29 cellular contexts compared by ENCODE assay signal in genomic region chr6:158987657-158988056, GRCh38. TPM values are rescaled to one million over a fixed set of nuclear protein-coding genes. Genes with fewer than 3 reads are reported as not detected.
"Had no signal": no experiment of that assay in that cellular context is flagged by ENCODE, and none has a peak within 500 bp of the region (broad histone marks: within the 10 kb centered on the region; RNA-seq: fewer than 3 reads in every experiment).

No MANE protein-coding gene starts in this region.

- H3K36me3 ChIP-seq: adrenal gland, gastrocnemius medialis had no signal

- H3K27ac Mint-ChIP-seq: activated CD4-positive, alpha-beta T cell treated with anti-CD3 and anti-CD28 coated beads, Interleukin-2, amount 10 ng/mL, durations not matched to agents 7 days and 5 days; activated CD8-positive, alpha-beta T cell treated with anti-CD3 and anti-CD28 coated beads, Interleukin-2, amount 10 ng/mL, durations not matched to agents 7 days and 5 days; activated naive CD8-positive, alpha-beta T cell treated with anti-CD3 and anti-CD28 coated beads for 36 hours; activated naive CD8-positive, alpha-beta T cell treated with anti-CD3 and anti-CD28 coated beads, Interleukin-2, amount 50 U/mL, for 24 hours; effector memory CD8-positive, alpha-beta T cell had no signal

- H3K4me1 ChIP-seq: adrenal gland, body of pancreas, esophagus muscularis mucosa, gastrocnemius medialis, heart left ventricle had no signal

- DNase-seq: activated CD4-positive, alpha-beta T cell treated with anti-CD3 and anti-CD28 coated beads for 4 hours; activated CD4-positive, alpha-beta T cell treated with anti-CD3 and anti-CD28 coated beads, Interleukin-2, amount 10 ng/mL, durations not matched to agents 7 days and 5 days; activated CD4-positive, alpha-beta T cell treated with anti-CD3 and anti-CD28 coated beads, Interleukin-2, amount 50 U/mL, for 4 hours; activated CD4-positive, CD25-positive, alpha-beta regulatory T cell; activated CD8-positive, alpha-beta T cell treated with anti-CD3 and anti-CD28 coated beads, Interleukin-2, amount 10 ng/mL, durations not matched to agents 7 days and 5 days; activated gamma-delta T cell; activated naive CD4-positive, alpha-beta T cell; activated naive CD4-positive, alpha-beta T cell treated with anti-CD3 and anti-CD28 coated beads, Interleukin-2, amount 50 U/mL, for 16 hours; activated naive CD8-positive, alpha-beta T cell treated with anti-CD3 and anti-CD28 coated beads for 36 hours; activated naive CD8-positive, alpha-beta T cell treated with anti-CD3 and anti-CD28 coated beads, Interleukin-2, amount 50 U/mL, for 24 hours; adrenal gland; amygdala; aorta; body of pancreas; caudate nucleus; cortex of kidney; dermis blood vessel endothelial cell; effector CD4-positive, alpha-beta T cell; effector memory CD8-positive, alpha-beta T cell; erythroblast; foreskin keratinocyte; gastrocnemius medialis; glutamatergic neuron; heart left ventricle had no signal

- H3K9me3 ChIP-seq: adrenal gland, body of pancreas, gastrocnemius medialis had no signal

- H3K27me3 Mint-ChIP-seq: activated CD4-positive, alpha-beta T cell treated with anti-CD3 and anti-CD28 coated beads, Interleukin-2, amount 10 ng/mL, durations not matched to agents 7 days and 5 days; activated naive CD8-positive, alpha-beta T cell treated with anti-CD3 and anti-CD28 coated beads for 36 hours; activated naive CD8-positive, alpha-beta T cell treated with anti-CD3 and anti-CD28 coated beads, Interleukin-2, amount 50 U/mL, for 24 hours; effector memory CD8-positive, alpha-beta T cell had no signal

- H3K27me3 ChIP-seq: adrenal gland, body of pancreas, esophagus muscularis mucosa, foreskin keratinocyte, gastrocnemius medialis, heart left ventricle had no signal

- H3K4me3 Mint-ChIP-seq: activated CD4-positive, alpha-beta T cell treated with anti-CD3 and anti-CD28 coated beads, Interleukin-2, amount 10 ng/mL, durations not matched to agents 7 days and 5 days; activated CD8-positive, alpha-beta T cell treated with anti-CD3 and anti-CD28 coated beads, Interleukin-2, amount 10 ng/mL, durations not matched to agents 7 days and 5 days; activated naive CD8-positive, alpha-beta T cell treated with anti-CD3 and anti-CD28 coated beads for 36 hours; activated naive CD8-positive, alpha-beta T cell treated with anti-CD3 and anti-CD28 coated beads, Interleukin-2, amount 50 U/mL, for 24 hours; activated T-helper 1 cell treated with anti-CD3 and anti-CD28 coated beads, Interleukin-12 subunit alpha, Interleukin-12 subunit beta, Interleukin-2, Interleukin-4 antibody, amounts not matched to agents 30 ng/mL and 10 ng/mL and 1 ng/mL, durations not matched to agents 14 hours and 24 hours and 36 hours; effector memory CD8-positive, alpha-beta T cell had no signal

- H3K27ac ChIP-seq: adrenal gland, body of pancreas, esophagus muscularis mucosa, foreskin keratinocyte, gastrocnemius medialis, heart left ventricle, SK-N-MC had no signal

- ATAC-seq: activated CD8-positive, alpha-beta T cell treated with anti-CD3 and anti-CD28 coated beads, Interleukin-2, amount 10 ng/mL, durations not matched to agents 7 days and 5 days; activated naive CD8-positive, alpha-beta T cell treated with anti-CD3 and anti-CD28 coated beads, Interleukin-2, amount 50 U/mL, for 24 hours; body of pancreas; effector memory CD8-positive, alpha-beta T cell; foreskin keratinocyte; gastrocnemius medialis; heart left ventricle had no signal

- H3K4me3 ChIP-seq: adrenal gland, body of pancreas, esophagus muscularis mucosa, gastrocnemius medialis, heart left ventricle, SK-N-MC had no signal

- FAIRE-seq: colon had no signal

RNA-seq across cellular contexts. Expression of gene TAGAP, which starts 57.1 kb away (rescaled TPM):
- total RNA-seq: chondrocyte, dermis blood vessel endothelial cell had no signal
